In the genomic region with DNA sequence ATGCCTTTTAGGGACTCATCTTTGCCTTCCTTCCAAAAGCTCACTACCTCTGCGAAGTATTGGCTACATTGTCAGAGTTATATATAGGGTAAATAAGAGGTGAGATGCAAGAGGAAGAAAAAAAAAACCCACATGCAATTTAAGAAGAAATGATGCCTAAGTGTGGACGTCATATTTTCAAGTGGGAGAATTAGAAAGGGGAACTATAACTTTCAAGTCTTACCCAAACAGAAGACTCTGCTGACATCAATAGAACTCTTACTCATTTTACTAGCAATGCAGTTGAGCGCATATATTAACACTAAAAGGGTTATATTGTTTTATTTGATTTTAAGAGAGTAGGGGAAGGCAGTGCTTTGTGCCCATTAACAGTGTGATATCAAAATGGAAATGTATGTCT, we compare ENCODE assay signal across 15 cellular contexts. TPM values are rescaled to one million over a fixed set of nuclear protein-coding genes. Genes with fewer than 3 reads are reported as not detected.
DNase-seq lines count a peak whose midpoint lies in the region; ATAC-seq, FAIRE-seq and TF ChIP-seq lines count a peak whose summit lies in the region.
"Had no signal": no experiment of that assay in that cellular context is flagged by ENCODE, and none has a peak within 500 bp of the region (broad histone marks: within the 10 kb centered on the region; RNA-seq: fewer than 3 reads in every experiment).

No MANE protein-coding gene starts in this region.

- H3K79me2 ChIP-seq in GM12878 (ENCODE audit: control insufficient read depth, insufficient read depth, low read length) (peaks cover 4% of the 10 kb centered on the region), mammary epithelial cell (ENCODE audit: insufficient read depth, low read length) (no peaks in the 10 kb centered on the region)

- H4K20me1 ChIP-seq in GM12878 (ENCODE audit: control insufficient read depth, insufficient read depth) = no peaks in the 10 kb centered on the region
- H4K20me1 ChIP-seq in mammary epithelial cell (ENCODE audit: insufficient read depth, low read length) = no peaks in the 10 kb centered on the region

- 35% methylated on average over 3 of the region's 3 CpGs for WGBS in GM12878 (ENCODE audit: insufficient coverage, insufficient replicate concordance, low lambda C conversion rate, missing lambda C conversion rate)
- 83 to 88% (median 87%) methylated on average over 3 of the region's 3 CpGs for WGBS in adrenal gland, 4 donors
- WGBS in mammary epithelial cell (ENCODE audit: low coverage, missing lambda C conversion rate) = 71% methylated on average over 3 of the region's 3 CpGs

- peaks cover 3 to 5% of the 10 kb centered on the region in 2 experiments; a peak in 3 of 4 replicates for H3K36me3 ChIP-seq in GM12878 (ENCODE audit: control insufficient read depth in 2 of 2, insufficient read depth in 2 of 2, low read length in 1 of 2)
- H3K36me3 ChIP-seq in adrenal gland (replicated peaks in 1 of 2) = no peaks in the 10 kb centered on the region
- H3K36me3 ChIP-seq in mammary epithelial cell (ENCODE audit: insufficient read depth, low read length) = no peaks in the 10 kb centered on the region

- FAIRE-seq in GM12878 (lab: Jason Lieb, UNC) = peak; percentile 56

- POLR2A ChIA-PET in GM12878 (lab: Charles Lee) = interaction anchor here (0.6 to 1.3 kb wide), 4 partner anchors 9 to 211 kb away, joined by 3 to 4 read pairs (median 4); no protein-coding TSS in a partner anchor

- peak; percentile 90 to 92; a peak in 3 of 4 replicates for TF ChIP-seq EP300 in GM12878 (IDR thresholded peaks at IDR 0.05; ENCODE audit: borderline replicate concordance in 1 of 2, control insufficient read depth in 1 of 2, low read depth in 2 of 2, low read length in 2 of 2)

- H2AFZ ChIP-seq in GM12878 (ENCODE audit: control insufficient read depth, low read depth, low read length) (no peak overlapping the region), mammary epithelial cell (ENCODE audit: low read depth, low read length) (no peak overlapping the region)

- H3K9me3 ChIP-seq in GM12878 (replicated peaks; ENCODE audit: control insufficient read depth, insufficient read depth, low read length) (no peaks in the 10 kb centered on the region), adrenal gland (replicated peaks in 1 of 3) (no peaks in the 10 kb centered on the region), mammary epithelial cell (replicated peaks; ENCODE audit: insufficient read depth, low read length) (no peaks in the 10 kb centered on the region)
- H3K9me3 ChIP-seq: heart right ventricle had no signal

- H3K27me3 ChIP-seq in GM12878 (replicated peaks in 1 of 2; ENCODE audit: control insufficient read depth in 2 of 2, insufficient read depth in 2 of 2, low read length in 1 of 2) = no peaks in the 10 kb centered on the region
- H3K27me3 ChIP-seq in adrenal gland = no peaks in the 10 kb centered on the region
- no peaks in the 10 kb centered on the region for H3K27me3 ChIP-seq in mammary epithelial cell (ENCODE audit: insufficient read depth, low read length)
- H3K27me3 ChIP-seq: heart right ventricle had no signal

- H3K27ac ChIP-seq in GM12878 (ENCODE audit: control insufficient read depth, insufficient read depth) = no peak overlapping the region
- no peak overlapping the region for H3K27ac ChIP-seq in adrenal gland
- H3K27ac ChIP-seq in mammary epithelial cell (ENCODE audit: insufficient read depth, low read depth, low read length) = no peak overlapping the region
- H3K27ac ChIP-seq: heart right ventricle had no signal

- no peak for TF ChIP-seq POLR2A in GM12878 (IDR thresholded peaks at IDR 0.05; ENCODE audit: low read depth, low read length)
- no peak for TF ChIP-seq POLR2A in adrenal gland (IDR thresholded peaks at IDR 0.05)

- H3K4me2 ChIP-seq in GM12878 (ENCODE audit: control insufficient read depth, insufficient read depth) (no peak overlapping the region), mammary epithelial cell (ENCODE audit: insufficient read depth, low read depth, low read length) (no peak overlapping the region)

- TF ChIP-seq RAD21 in GM12878 (IDR thresholded peaks at IDR 0.05; ENCODE audit: insufficient read depth, low read depth, low read length) = no peak

- H3K4me3 ChIP-seq in GM12878 (no peak overlapping the region), adrenal gland (no peak overlapping the region), mammary epithelial cell (replicated peaks in 1 of 3; ENCODE audit: insufficient read depth in 1 of 3, low read depth in 2 of 3, low read length in 3 of 3) (no peak overlapping the region)
- H3K4me3 ChIP-seq: heart right ventricle had no signal

- no TSS peak for BruUV-seq in GM12878 (replicated peaks; lab: Mats Ljungman, UMichigan)
- BruUV-seq in mammary epithelial cell (replicated peaks; lab: Mats Ljungman, UMichigan) = no TSS peak

- dilution Hi-C loops in mammary epithelial cell (cut with HindIII; ENCODE audit: low sequenced_read_pairs) = no loop called here

- ATAC-seq in GM18520 (IDR thresholded peaks at IDR 0.05; ENCODE audit: unreplicated experiment) = peak; percentile 90
- peak; percentile 89 for ATAC-seq in GM21576 (IDR thresholded peaks at IDR 0.05; ENCODE audit: unreplicated experiment)
- ATAC-seq in HG03159 (IDR thresholded peaks at IDR 0.05; ENCODE audit: unreplicated experiment) = peak; percentile 90
- ATAC-seq in GM12878 = peak; percentile 85
- ATAC-seq: CD8-positive, alpha-beta T cell; heart right ventricle had no signal

- RAD21 ChIA-PET in GM12878 (lab: Charles Lee; ENCODE audit: unreplicated experiment) = interaction anchor here (0.8 to 2.6 kb wide), 6 partner anchors 10 to 209 kb away, joined by 3 to 11 read pairs (median 4); no protein-coding TSS in a partner anchor

- DNase-seq in GM12878 (ENCODE audit: low read depth, low spot score) (no peak), adrenal gland (no peak), NCI-H1436 treated with DMSO at 0.1 percent for 48 hours (lab: John Stamatoyannopoulos, UW) (no peak), mammary epithelial cell (no peak)
- no peak for DNase-seq in effector CD8-positive, alpha-beta T cell (lab: John Stamatoyannopoulos, UW)
- DNase-seq: activated CD4-positive, alpha-beta T cell treated with anti-CD3 and anti-CD28 coated beads for 4 hours; CD8-positive, alpha-beta T cell; heart right ventricle; NCI-H1092 treated with DMSO at 0.1 percent for 48 hours; NCI-H526 treated with DMSO at 0.1 percent for 48 hours; stimulated activated naive CD4-positive, alpha-beta T cell had no signal

- CTCF ChIA-PET in GM12878 (lab: Yijun Ruan, JAX) = interaction anchor here (1.1 to 1.2 kb wide), 2 partner anchors 18 to 22 kb away, joined by 3 read pairs; no protein-coding TSS in a partner anchor
- CTCF ChIA-PET in mammary epithelial cell (lab: Charles Lee; ENCODE audit: low non-redundant PET) = no interaction called here

- in situ Hi-C loops in GM12878 (cut with MboI) = no loop called here
- in situ Hi-C loops in mammary epithelial cell (cut with MboI; ENCODE audit: low sequenced_read_pairs in 2 of 2) = no loop called here

- TF ChIP-seq CTCF in GM12878 (IDR thresholded peaks at IDR 0.05 in 2 of 3, conservative IDR thresholded peaks at IDR 0.05 in 1 of 3; ENCODE audit: control insufficient read depth in 2 of 3, extremely low read depth in 1 of 3, insufficient read depth in 1 of 3, low read depth in 3 of 3, low read length in 3 of 3) (no peak), adrenal gland (IDR thresholded peaks at IDR 0.05) (no peak), mammary epithelial cell (conservative IDR thresholded peaks at IDR 0.05 in 1 of 2, IDR thresholded peaks at IDR 0.05 in 1 of 2; ENCODE audit: extremely low read depth in 1 of 2, insufficient read depth in 1 of 2, low read depth in 1 of 2, low read length in 2 of 2) (no peak)

- H3K9ac ChIP-seq in GM12878 (ENCODE audit: control insufficient read depth, insufficient read depth, low read length) (no peak overlapping the region), mammary epithelial cell (ENCODE audit: insufficient read depth, low read length) (no peak overlapping the region)

- intact Hi-C loops in GM12878 (cut with micrococcal nuclease; ENCODE audit: unreplicated experiment) = loop anchor here (2.0 kb wide), 1 partner anchor 25 kb away; no protein-coding TSS in a partner anchor
- intact Hi-C loops in adrenal gland (cut with DNase I) = no loop called here
- intact Hi-C loops in mammary epithelial cell (cut with micrococcal nuclease) = no loop called here

- SMC1A ChIA-PET in GM12878 (lab: Charles Lee; ENCODE audit: uncharacterized antibody, unreplicated experiment) = interaction anchor here (0.6 to 4.8 kb wide), 10 partner anchors 9 to 388 kb away, joined by 3 to 22 read pairs (median 4); no protein-coding TSS in a partner anchor

- H3K4me1 ChIP-seq in GM12878 (ENCODE audit: control insufficient read depth, insufficient read depth, low read length) (peaks cover 7% of the 10 kb centered on the region; the same call in 1 of the 2 replicates), adrenal gland (replicated peaks in 1 of 2) (no peaks in the 10 kb centered on the region), mammary epithelial cell (ENCODE audit: insufficient read depth, low read length) (no peaks in the 10 kb centered on the region)

TF ChIP-seq in GM12878, 131 proteins besides CTCF, POLR2A, EP300 and RAD21 (continues in another document):
- TF ChIP-seq FOS (IDR thresholded peaks at IDR 0.05; ENCODE audit: borderline replicate concordance, extremely low read depth, insufficient read length) = no peak
- peak; percentile 51; the same call in 1 of the 2 replicates for TF ChIP-seq CBX5 (IDR thresholded peaks at IDR 0.05; ENCODE audit: low read depth)
- no peak for TF ChIP-seq RBBP5 (conservative IDR thresholded peaks at IDR 0.05)

RNA-seq across cellular contexts. Expression of gene EBF1, which starts 15.7 kb away (rescaled TPM):
- 128 and 147 TPM in 2 replicates for total RNA-seq in GM12878 (2013; cell fraction: nucleolus; rRNA removed)
- total RNA-seq in GM12878 (2014; rRNA removed) (4.2 and 4.8 TPM in 2 replicates), GM12878 (2014; rRNA removed; fragmentation: Illumina TruSeq; extraction: Trizol) (6.5 TPM in 2 replicates), GM12878 (2021) (18.6 and 19.0 TPM in 2 replicates), adrenal gland (10 to 100 TPM in 2 of 8 donors, 1 to 10 TPM in 6; 4.0 to 12.2 (median 8.2) TPM), mammary epithelial cell (under 1 TPM in 1 of 2 donors, not detected in 1; under 0.01 TPM)
- polyA plus RNA-seq in GM12878 (2011; ENCODE audit: low read depth) = 2.0 TPM
- polyA plus RNA-seq in GM12878 (2011; rRNA removed) (14.3 and 23.8 TPM in 2 replicates), GM12878 (2014; fragmentation: Illumina TruSeq; extraction: Trizol) (6.1 and 6.5 TPM in 2 replicates), GM12878 (2014; fragmentation: Nextera tagmentation; extraction: Ambion mirVana) (1 to 10 TPM; 5.6 to 7.5 TPM), GM12878 (2014; rRNA removed) (3.3 and 3.5 TPM in 2 replicates), GM12878 (2016; fragmentation: Nextera tagmentation; extraction: Ambion mirVana) (10 to 100 TPM; 10.2 to 16.0 TPM), adrenal gland (1 to 10 TPM; 2.6 to 7.3 (median 5.2) TPM), mammary epithelial cell (not detected)
- polyA plus RNA-seq in GM12878 (2011; cell fraction: cytosol; rRNA removed) = 13.7 and 18.6 TPM in 2 replicates
- polyA plus RNA-seq in GM12878 (2011; cell fraction: nucleus; rRNA removed) = 32.5 and 40.8 TPM in 2 replicates
- polyA plus RNA-seq in GM12878 (2012) = 5.2 and 5.7 TPM in 2 replicates
- 90.8 and 96.0 TPM in 2 replicates for polyA minus RNA-seq in GM12878 (2011; rRNA and poly(A)+ RNA removed)
- 18.4 and 27.9 TPM in 2 replicates for polyA minus RNA-seq in GM12878 (2011; cell fraction: cytosol; rRNA and poly(A)+ RNA removed)
- polyA minus RNA-seq in GM12878 (2011; cell fraction: nucleus; rRNA and poly(A)+ RNA removed) = 54.5 and 82.3 TPM in 2 replicates
- not detected for polyA minus RNA-seq in mammary epithelial cell
- total RNA-seq: HT-29 had no signal

Comparison
In these comparisons a context has a peak if more than half of its experiments do, and no peak if none do; other contexts are left out.
1. RNA of gene EBF1, which starts 15.7 kb away (total RNA-seq): 4.0 to 12.2 TPM in adrenal gland and 4.2 to 147 TPM in GM12878; under 0.01 TPM in mammary epithelial cell; every median in the first group is over 4 times any median in the second.
2. Peak in every context shown above with its lines, with median percentiles within 50 percentile points of each other: ATAC-seq.